In the genomic region with DNA sequence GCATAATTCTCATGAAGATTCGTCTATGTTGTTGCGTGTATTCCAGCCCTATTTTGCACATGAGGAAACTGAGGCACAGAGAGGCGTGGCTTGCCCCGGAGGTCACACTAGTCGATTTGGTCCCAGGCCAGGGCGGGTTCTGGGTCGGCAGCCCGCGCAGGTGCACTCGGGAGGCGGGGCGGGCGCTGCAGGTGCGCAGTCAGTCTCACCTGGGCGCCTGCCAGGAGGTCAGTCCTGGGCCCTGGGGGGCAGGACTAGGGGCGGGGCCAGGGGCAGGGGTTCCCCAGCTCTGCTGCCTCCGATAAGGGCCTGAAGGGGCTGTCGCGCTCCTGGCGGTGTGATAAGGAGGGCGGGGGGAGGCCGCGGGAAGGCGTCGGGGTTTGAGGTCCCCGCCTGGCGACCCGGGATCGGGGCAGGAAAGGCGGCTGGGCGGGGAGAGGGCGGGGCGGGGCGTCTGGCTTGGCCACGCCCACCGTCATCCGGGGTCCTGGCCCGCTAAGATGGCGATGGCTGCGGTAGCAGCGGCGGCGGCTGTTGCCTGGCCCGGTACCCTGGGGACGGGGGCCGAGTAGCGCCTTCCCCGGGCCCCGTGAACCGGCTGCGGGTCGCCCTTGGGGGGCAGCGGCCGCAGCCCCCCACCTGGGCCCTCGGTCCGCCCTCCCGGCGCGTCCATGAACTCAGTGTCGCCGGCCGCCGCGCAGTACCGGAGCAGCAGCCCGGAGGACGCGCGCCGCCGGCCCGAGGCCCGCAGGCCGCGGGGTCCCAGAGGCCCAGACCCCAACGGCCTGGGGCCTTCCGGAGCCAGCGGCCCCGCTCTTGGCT, we compare ENCODE assay signal across 8 cellular contexts. TPM values are rescaled to one million over a fixed set of nuclear protein-coding genes. Genes with fewer than 3 reads are reported as not detected.
DNase-seq lines count a peak whose midpoint lies in the region; ATAC-seq and TF ChIP-seq lines count a peak whose summit lies in the region.

ATG4D (plus strand) TSS at position 485 of the 822 bp plus-strand sequence; CDS start at position 672, 187 bp downstream.

- H3K4me1 Mint-ChIP-seq in activated CD8-positive, alpha-beta T cell treated with anti-CD3 and anti-CD28 coated beads, Interleukin-2, amount 10 ng/mL, durations not matched to agents 7 days and 5 days (ENCODE audit: low read depth): peaks cover 21% of the 10 kb centered on the region

- TF ChIP-seq CTCF in A673 (conservative IDR thresholded peaks at IDR 0.05; ENCODE audit: low read depth, low read length): no peak

- H3K9me3 Mint-ChIP-seq in activated CD8-positive, alpha-beta T cell treated with anti-CD3 and anti-CD28 coated beads, Interleukin-2, amount 10 ng/mL, durations not matched to agents 7 days and 5 days (ENCODE audit: insufficient read depth): no peaks in the 10 kb centered on the region

- H3K36me3 ChIP-seq in A673 (ENCODE audit: insufficient read depth, low read length, poor library complexity, severe bottlenecking): peaks cover 6% of the 10 kb centered on the region

- H3K27me3 Mint-ChIP-seq in activated CD8-positive, alpha-beta T cell treated with anti-CD3 and anti-CD28 coated beads, Interleukin-2, amount 10 ng/mL, durations not matched to agents 7 days and 5 days (ENCODE audit: low read depth): peaks cover 15% of the 10 kb centered on the region

- ATAC-seq in GM18868 (IDR thresholded peaks at IDR 0.05; ENCODE audit: unreplicated experiment) (peak; percentile 65), HG03460 (IDR thresholded peaks at IDR 0.05; ENCODE audit: unreplicated experiment) (peak; percentile 66)
- peak; percentile 85 for ATAC-seq in activated CD8-positive, alpha-beta T cell treated with anti-CD3 and anti-CD28 coated beads, Interleukin-2, amount 10 ng/mL, durations not matched to agents 7 days and 5 days

- H3K9me3 ChIP-seq in A673 (ENCODE audit: low read depth, low read length, poor library complexity, severe bottlenecking): no peaks in the 10 kb centered on the region

- POLR2A ChIA-PET in A673 (lab: Charles Lee; ENCODE audit: low non-redundant PET): no interaction called here
- POLR2A ChIA-PET in activated CD8-positive, alpha-beta T cell treated with anti-CD3 and anti-CD28 coated beads, Interleukin-2, amount 10 ng/mL, durations not matched to agents 7 days and 5 days (lab: Charles Lee): interaction anchor here (0.6 to 1.3 kb wide), 6 partner anchors 10 to 40 kb away, joined by 3 to 6 read pairs (median 4); partner anchors contain the start of genes KEAP1 and KRI1

- H3K4me3 ChIP-seq in A673 (ENCODE audit: low read depth, low read length, poor library complexity, severe bottlenecking): peak within 1 kb of the TSS; percentile 95

- peak within 1 kb of the TSS; percentile 90 for H3K4me3 Mint-ChIP-seq in activated CD8-positive, alpha-beta T cell treated with anti-CD3 and anti-CD28 coated beads, Interleukin-2, amount 10 ng/mL, durations not matched to agents 7 days and 5 days

- peaks cover 18% of the 10 kb centered on the region for H3K36me3 Mint-ChIP-seq in activated CD8-positive, alpha-beta T cell treated with anti-CD3 and anti-CD28 coated beads, Interleukin-2, amount 10 ng/mL, durations not matched to agents 7 days and 5 days (ENCODE audit: low read depth)

- CTCF ChIA-PET in A673 (lab: Charles Lee): no interaction called here
- CTCF ChIA-PET in activated CD8-positive, alpha-beta T cell treated with anti-CD3 and anti-CD28 coated beads, Interleukin-2, amount 10 ng/mL, durations not matched to agents 7 days and 5 days (lab: Charles Lee): interaction anchor here (1.0 to 3.3 kb wide), 6 partner anchors 22 to 156 kb away, joined by 3 to 34 read pairs (median 3); partner anchors contain the start of gene KRI1

- peak within 1 kb of the TSS; percentile 88 for H3K27ac Mint-ChIP-seq in activated CD8-positive, alpha-beta T cell treated with anti-CD3 and anti-CD28 coated beads, Interleukin-2, amount 10 ng/mL, durations not matched to agents 7 days and 5 days

- H3K4me1 ChIP-seq in A673 (ENCODE audit: insufficient read depth, low read length, poor library complexity, severe bottlenecking): peaks cover 12% of the 10 kb centered on the region

- H3K27ac ChIP-seq in A673 (ENCODE audit: low read depth, low read length, poor library complexity, severe bottlenecking): peak within 1 kb of the TSS; percentile 94

- no peaks in the 10 kb centered on the region for H3K27me3 ChIP-seq in A673 (replicated peaks; ENCODE audit: insufficient read depth, low read depth, low read length, poor library complexity)

- peak; percentile 86 for DNase-seq in A673 (ENCODE audit: low spot score)
- peak; percentile 85 for DNase-seq in NCI-H774 (lab: John Stamatoyannopoulos, UW)
- DNase-seq in activated CD8-positive, alpha-beta T cell treated with anti-CD3 and anti-CD28 coated beads, Interleukin-2, amount 10 ng/mL, durations not matched to agents 7 days and 5 days: peak; percentile 85
- DNase-seq in effector CD8-positive, alpha-beta T cell (lab: John Stamatoyannopoulos, UW): peak; percentile 76
- peak; percentile 41 to 52 for DNase-seq in lung microvascular endothelial cell (ENCODE audit: low read depth in 2 of 2)
- DNase-seq in stimulated activated CD4-positive, alpha-beta T cell treated with anti-CD3 and anti-CD28 coated beads, TNF-alpha, amount 100 ng/mL, for 4 hours (ENCODE audit: low read depth in 3 of 3): peak; percentile 55 to 80 (median 69)

- BruUV-seq in A673 (replicated peaks; lab: Mats Ljungman, UMichigan): no TSS peak

- intact Hi-C loops in A673 (cut with micrococcal nuclease; ENCODE audit: unreplicated experiment): no loop called here

RNA-seq across cellular contexts. Expression of gene ATG4D, which starts in this region (rescaled TPM):
- total RNA-seq in A673 (2021): 52.1 and 57.1 TPM in 2 replicates
- 10 to 100 TPM; 46.1 to 46.9 TPM for total RNA-seq in activated CD8-positive, alpha-beta T cell treated with anti-CD3 and anti-CD28 coated beads, Interleukin-2, amount 10 ng/mL, durations not matched to agents 7 days and 5 days
- total RNA-seq in lung microvascular endothelial cell: 5.0 and 7.0 TPM in 2 replicates

Comparison
In these comparisons a context has a peak if more than half of its experiments do, and no peak if none do; other contexts are left out.
1. Peak in every context shown above with its lines: DNase-seq, ATAC-seq, H3K4me3 ChIP-seq and H3K27ac ChIP-seq.